Comparison of ENCODE assay signal across 1 cellular context in the genomic region with DNA sequence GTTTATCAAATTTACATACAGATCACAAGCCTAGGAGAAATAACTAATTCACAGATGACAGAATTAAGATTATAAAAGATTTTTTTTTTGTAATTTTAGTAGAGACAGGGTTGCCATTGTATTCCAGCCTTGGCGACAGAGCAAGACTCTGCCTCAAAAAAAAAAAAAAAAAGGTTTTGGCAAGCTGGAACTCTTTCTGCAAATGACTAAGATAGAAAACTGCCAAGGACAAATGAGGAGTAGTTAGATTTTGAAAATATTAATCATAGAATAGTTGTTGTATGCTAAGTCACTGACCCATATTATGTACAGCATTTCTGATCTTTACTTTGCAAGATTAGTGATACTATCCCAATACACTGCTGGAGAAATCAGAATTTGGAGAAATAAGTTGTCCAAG.
TF ChIP-seq lines count a peak whose summit lies in the region.

No MANE protein-coding gene starts in this region.

TF ChIP-seq in HepG2, 621 proteins besides CTCF, POLR2A, EP300 and RAD21 (continued from another document):
- TF ChIP-seq, protein P1, sequence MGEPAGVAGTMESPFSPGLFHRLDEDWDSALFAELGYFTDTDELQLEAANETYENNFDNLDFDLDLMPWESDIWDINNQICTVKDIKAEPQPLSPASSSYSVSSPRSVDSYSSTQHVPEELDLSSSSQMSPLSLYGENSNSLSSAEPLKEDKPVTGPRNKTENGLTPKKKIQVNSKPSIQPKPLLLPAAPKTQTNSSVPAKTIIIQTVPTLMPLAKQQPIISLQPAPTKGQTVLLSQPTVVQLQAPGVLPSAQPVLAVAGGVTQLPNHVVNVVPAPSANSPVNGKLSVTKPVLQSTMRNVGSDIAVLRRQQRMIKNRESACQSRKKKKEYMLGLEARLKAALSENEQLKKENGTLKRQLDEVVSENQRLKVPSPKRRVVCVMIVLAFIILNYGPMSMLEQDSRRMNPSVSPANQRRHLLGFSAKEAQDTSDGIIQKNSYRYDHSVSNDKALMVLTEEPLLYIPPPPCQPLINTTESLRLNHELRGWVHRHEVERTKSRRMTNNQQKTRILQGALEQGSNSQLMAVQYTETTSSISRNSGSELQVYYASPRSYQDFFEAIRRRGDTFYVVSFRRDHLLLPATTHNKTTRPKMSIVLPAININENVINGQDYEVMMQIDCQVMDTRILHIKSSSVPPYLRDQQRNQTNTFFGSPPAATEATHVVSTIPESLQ (CRISPR knock-in tag; conservative IDR thresholded peaks at IDR 0.05), result no peak
- no peak for TF ChIP-seq NFIB (CRISPR knock-in tag; IDR thresholded peaks at IDR 0.05; ENCODE audit: borderline replicate concordance)
- TF ChIP-seq HNF4G (IDR thresholded peaks at IDR 0.05; ENCODE audit: borderline replicate concordance, low read depth, low read length), result no peak
- TF ChIP-seq HNF4G (CRISPR knock-in tag; IDR thresholded peaks at IDR 0.05; ENCODE audit: borderline replicate concordance, low read depth), result no peak
- no peak for TF ChIP-seq ZNF451 (CRISPR knock-in tag; IDR thresholded peaks at IDR 0.05)
